ENCODE assay signal across 1 cellular context in the genomic region with DNA sequence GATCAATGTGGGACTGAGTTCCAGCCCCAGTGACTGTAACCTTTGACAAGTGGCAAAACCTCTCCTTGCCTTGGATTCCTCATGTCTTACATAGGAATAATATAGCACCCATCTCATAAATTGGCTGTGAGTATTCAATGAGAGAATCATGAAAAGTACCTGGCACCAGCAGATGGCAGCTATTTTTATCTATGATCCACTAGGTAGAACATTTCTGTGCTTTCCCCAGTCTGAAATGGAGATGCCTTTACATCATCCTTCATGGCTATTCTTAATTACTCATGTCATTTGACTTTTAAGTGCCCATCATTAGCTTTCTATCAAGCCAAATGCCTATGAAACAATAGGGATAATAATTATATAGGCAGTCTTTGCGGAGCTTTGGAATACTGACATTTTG.
TF ChIP-seq lines count a peak whose summit lies in the region.

No MANE protein-coding gene starts in this region.

TF ChIP-seq in GM23338, 12 proteins besides CTCF, POLR2A, EP300 and RAD21 (continued from another document):
- TF ChIP-seq ZNF114 (CRISPR knock-in tag; IDR thresholded peaks at IDR 0.05): no peak
